ENCODE assay signal across 20 cellular contexts in the genomic region with DNA sequence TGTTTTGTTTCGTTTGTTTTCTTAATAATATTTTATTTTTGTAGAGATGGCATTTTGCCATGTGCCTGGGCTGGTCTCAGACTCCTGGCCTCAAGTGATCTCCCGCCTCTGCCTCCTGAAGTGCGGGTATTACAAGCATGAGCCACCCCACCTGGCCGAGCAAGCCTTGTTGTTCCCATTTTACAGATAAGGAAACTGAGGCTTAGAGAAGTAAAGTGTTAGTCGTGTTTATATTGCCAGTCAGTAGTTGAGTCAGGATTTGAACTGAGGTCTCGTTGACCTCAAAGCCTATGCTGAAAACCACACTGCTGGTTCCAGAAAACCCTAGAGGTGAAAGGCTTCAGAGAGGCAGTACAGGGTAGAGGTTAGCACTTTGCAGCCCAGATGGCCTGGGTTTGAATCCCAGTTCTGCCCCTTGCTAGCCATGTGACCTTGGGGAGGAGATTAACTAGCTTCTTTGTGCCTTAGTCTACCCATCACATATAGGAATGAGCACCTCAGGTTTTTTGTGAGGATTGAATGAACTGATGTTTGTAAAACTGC.
"Had no signal": no experiment of that assay in that cellular context is flagged by ENCODE, and none has a peak within 500 bp of the region (broad histone marks: within the 10 kb centered on the region; RNA-seq: fewer than 3 reads in every experiment).

No MANE protein-coding gene starts in this region.

- DNase-seq: activated CD4-positive, alpha-beta T cell treated with anti-CD3 and anti-CD28 coated beads for 1 hour; activated CD8-positive, alpha-beta memory T cell treated with anti-CD3 and anti-CD28 coated beads for 24 hours; activated gamma-delta T cell; activated naive CD8-positive, alpha-beta T cell treated with anti-CD3 and anti-CD28 coated beads, Interleukin-2, amount 10 ng/mL, durations not matched to agents 7 days and 5 days; activated T-cell treated with anti-CD3 and anti-CD28 coated beads, Interleukin-2, amount 50 U/mL, for 72 hours; body of pancreas; colonic mucosa; endodermal cell; gastrocnemius medialis; heart left ventricle; left ventricle myocardium inferior; right cardiac atrium; small intestine; stimulated activated CD4-positive, alpha-beta T cell treated with anti-CD3 and anti-CD28 coated beads, Interleukin-4, amount 100 ng/mL, for 1 hour; T-helper 2 cell; trophoblast cell had no signal

- H3K27ac ChIP-seq: colonic mucosa, neural progenitor cell, SJSA1, WERI-Rb-1 had no signal

- H3K4me1 ChIP-seq: body of pancreas, gastrocnemius medialis, neural progenitor cell, prostate gland, SJSA1 had no signal

- H3K27me3 ChIP-seq: body of pancreas, colonic mucosa, gastrocnemius medialis, heart left ventricle, neural progenitor cell, SJSA1 had no signal

- H3K4me2 ChIP-seq: neural progenitor cell had no signal

- H3K9me3 ChIP-seq: body of pancreas, colonic mucosa, gastrocnemius medialis, prostate gland had no signal

- H3K4me3 ChIP-seq: body of pancreas, colonic mucosa, gastrocnemius medialis, heart left ventricle, left ventricle myocardium inferior, neural progenitor cell, prostate gland, SJSA1 had no signal

- H3K36me3 ChIP-seq: prostate gland had no signal

- H2AFZ ChIP-seq: neural progenitor cell had no signal

- H3K9ac ChIP-seq: neural progenitor cell had no signal

- ATAC-seq: activated T-cell treated with anti-CD3 and anti-CD28 coated beads, Interleukin-2, amount 50 U/mL, for 72 hours had no signal

- FAIRE-seq: small intestine had no signal
